9 cellular contexts compared by ENCODE assay signal in the genomic region with DNA sequence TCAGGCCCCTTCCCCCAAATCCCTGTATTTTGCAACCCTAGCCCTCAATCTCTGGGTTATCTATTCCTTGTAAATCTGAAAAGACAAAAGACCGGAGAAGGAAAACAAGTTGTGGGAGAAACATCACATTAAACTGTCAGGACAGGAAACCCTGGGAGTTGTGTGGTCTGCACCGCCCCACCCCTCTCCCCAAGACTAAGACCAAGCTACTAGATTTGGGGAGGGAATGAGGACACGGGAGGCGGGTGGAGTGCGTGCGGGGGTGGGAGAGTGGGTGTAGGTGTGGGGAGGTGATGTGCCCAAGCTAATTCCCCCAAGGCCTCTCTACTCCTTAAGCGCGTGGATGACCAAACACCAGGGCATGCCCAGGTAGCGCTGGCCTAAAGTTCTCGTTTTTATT. TPM values are rescaled to one million over a fixed set of nuclear protein-coding genes. Genes with fewer than 3 reads are reported as not detected.
A peak's percentile ranks its signal among the peaks of the same experiment; 100 is the strongest.
DNase-seq lines count a peak whose midpoint lies in the region; ATAC-seq and TF ChIP-seq lines count a peak whose summit lies in the region.
"Had no signal": no experiment of that assay in that cellular context is flagged by ENCODE, and none has a peak within 500 bp of the region (broad histone marks: within the 10 kb centered on the region; RNA-seq: fewer than 3 reads in every experiment).

No MANE protein-coding gene starts in this region.

- H3K4me1 Mint-ChIP-seq in activated naive CD4-positive, alpha-beta T cell treated with anti-CD3 and anti-CD28 coated beads, Interleukin-2, amount 10 ng/mL, durations not matched to agents 7 days and 5 days, result peaks cover 7% of the 10 kb centered on the region
- H3K4me1 Mint-ChIP-seq in mesothelial cell of epicardium (peaks cover 52% of the 10 kb centered on the region), type B pancreatic cell (ENCODE audit: unreplicated experiment) (peaks cover 29% of the 10 kb centered on the region)

- no peak for ATAC-seq in omental fat pad (ENCODE audit: low FRiP score)

- H3K27ac ChIP-seq in substantia nigra (ENCODE audit: low read depth, low read length, poor library complexity, severe bottlenecking), result no peak overlapping the region

- no peaks in the 10 kb centered on the region for H3K36me3 Mint-ChIP-seq in activated naive CD4-positive, alpha-beta T cell treated with anti-CD3 and anti-CD28 coated beads, Interleukin-2, amount 10 ng/mL, durations not matched to agents 7 days and 5 days
- H3K36me3 Mint-ChIP-seq in mesothelial cell of epicardium (no peaks in the 10 kb centered on the region), type B pancreatic cell (no peaks in the 10 kb centered on the region)
- H3K36me3 Mint-ChIP-seq: CD4-positive, CD25-positive, alpha-beta regulatory T cell had no signal

- H3K27ac Mint-ChIP-seq in activated naive CD4-positive, alpha-beta T cell treated with anti-CD3 and anti-CD28 coated beads, Interleukin-2, amount 10 ng/mL, durations not matched to agents 7 days and 5 days, result no peak overlapping the region
- H3K27ac Mint-ChIP-seq in mesothelial cell of epicardium, result peak overlapping the region; percentile 79
- H3K27ac Mint-ChIP-seq in type B pancreatic cell, result peak overlapping the region; percentile 70
- H3K27ac Mint-ChIP-seq: CD4-positive, CD25-positive, alpha-beta regulatory T cell had no signal

- H3K4me3 ChIP-seq in choroid plexus epithelial cell (ENCODE audit: low read depth, low read length), result peak overlapping the region; percentile 77

- DNase-seq in activated naive CD4-positive, alpha-beta T cell treated with anti-CD3 and anti-CD28 coated beads, Interleukin-2, amount 10 ng/mL, durations not matched to agents 7 days and 5 days, result no peak
- no peak for DNase-seq in activated naive CD4-positive, alpha-beta T cell treated with Interleukin-2 at 50 U/mL for 16 hours
- peak; percentile 6 for DNase-seq in choroid plexus epithelial cell (ENCODE audit: low read depth)
- DNase-seq in mesothelial cell of epicardium (ENCODE audit: low spot score in 2 of 2, unreplicated experiment in 2 of 2), result no peak
- DNase-seq in type B pancreatic cell (ENCODE audit: extremely low spot score, unreplicated experiment), result no peak
- no peak for DNase-seq in substantia nigra (lab: John Stamatoyannopoulos, UW)
- no peak for DNase-seq in omental fat pad (ENCODE audit: low spot score)
- DNase-seq in NCI-H1092 treated with DMSO at 0.1 percent for 48 hours (lab: John Stamatoyannopoulos, UW), result no peak
- DNase-seq: CD4-positive, CD25-positive, alpha-beta regulatory T cell had no signal

- no peaks in the 10 kb centered on the region for H3K9me3 Mint-ChIP-seq in activated naive CD4-positive, alpha-beta T cell treated with anti-CD3 and anti-CD28 coated beads, Interleukin-2, amount 10 ng/mL, durations not matched to agents 7 days and 5 days
- no peaks in the 10 kb centered on the region for H3K9me3 Mint-ChIP-seq in mesothelial cell of epicardium
- H3K9me3 Mint-ChIP-seq in type B pancreatic cell, result no peaks in the 10 kb centered on the region

- peaks cover 86% of the 10 kb centered on the region for H3K27me3 Mint-ChIP-seq in activated naive CD4-positive, alpha-beta T cell treated with anti-CD3 and anti-CD28 coated beads, Interleukin-2, amount 10 ng/mL, durations not matched to agents 7 days and 5 days
- peaks cover 23% of the 10 kb centered on the region for H3K27me3 Mint-ChIP-seq in mesothelial cell of epicardium (ENCODE audit: low read depth)
- peaks cover 28% of the 10 kb centered on the region for H3K27me3 Mint-ChIP-seq in type B pancreatic cell

- CTCF ChIA-PET in activated naive CD4-positive, alpha-beta T cell treated with anti-CD3 and anti-CD28 coated beads, Interleukin-2, amount 10 ng/mL, durations not matched to agents 7 days and 5 days (lab: Charles Lee), result interaction anchor here (1.1 kb wide), 1 partner anchor 15 kb away, joined by 3 read pairs; no protein-coding TSS in a partner anchor

- H3K4me3 Mint-ChIP-seq in activated naive CD4-positive, alpha-beta T cell treated with anti-CD3 and anti-CD28 coated beads, Interleukin-2, amount 10 ng/mL, durations not matched to agents 7 days and 5 days, result peak overlapping the region; percentile 40
- H3K4me3 Mint-ChIP-seq in mesothelial cell of epicardium (peak overlapping the region; percentile 84), type B pancreatic cell (peak overlapping the region; percentile 93)

- TF ChIP-seq CTCF in choroid plexus epithelial cell (conservative IDR thresholded peaks at IDR 0.05; ENCODE audit: low read depth, low read length) (no peak), mesothelial cell of epicardium (IDR thresholded peaks at IDR 0.05; ENCODE audit: unreplicated experiment) (no peak), type B pancreatic cell (conservative IDR thresholded peaks at IDR 0.05) (no peak), omental fat pad (IDR thresholded peaks at IDR 0.05) (no peak)

RNA-seq across cellular contexts. Expression of gene JCAD, which starts 1.3 kb away (rescaled TPM):
- total RNA-seq in mesothelial cell of epicardium (20.4 to 22.8 TPM (median 21.5 TPM) in 3 replicates), type B pancreatic cell (ENCODE audit: low replicate concordance) (11.0 and 31.0 TPM in 2 replicates), omental fat pad (10 to 100 TPM; 14.6 to 71.4 (median 19.7) TPM)

Comparison
In these comparisons a context has a peak if more than half of its experiments do, and no peak if none do; other contexts are left out.
1. H3K4me3 Mint-ChIP-seq: peak in every context shown above with its lines; median percentile 93 in type B pancreatic cell; 84 in mesothelial cell of epicardium; 40 in activated naive CD4-positive, alpha-beta T cell treated with anti-CD3 and anti-CD28 coated beads, Interleukin-2, amount 10 ng/mL, durations not matched to agents 7 days and 5 days.